In genomic region chr20:41664584-41664983, GRCh38 we compare ENCODE assay signal across 10 cellular contexts. TPM values are rescaled to one million over a fixed set of nuclear protein-coding genes. Genes with fewer than 3 reads are reported as not detected.
DNase-seq lines count a peak whose midpoint lies in the region; ATAC-seq and TF ChIP-seq lines count a peak whose summit lies in the region.
"Had no signal": no experiment of that assay in that cellular context is flagged by ENCODE, and none has a peak within 500 bp of the region (broad histone marks: within the 10 kb centered on the region; RNA-seq: fewer than 3 reads in every experiment).

No MANE protein-coding gene starts in this region.

- no peak overlapping the region for H3K27ac Mint-ChIP-seq in activated T-cell treated with anti-CD3 and anti-CD28 coated beads, Interleukin-2, amount 50 U/mL, for 72 hours
- no peak overlapping the region for H3K27ac Mint-ChIP-seq in activated T-cell treated with anti-CD3 and anti-CD28 coated beads, Interleukin-2, amount 50 U/mL, for 24 hours
- peak overlapping the region; percentile 55 for H3K27ac Mint-ChIP-seq in WTC11
- no peak overlapping the region for H3K27ac Mint-ChIP-seq in mesothelial cell of epicardium
- H3K27ac Mint-ChIP-seq: activated CD4-positive, alpha-beta memory T cell treated with anti-CD3 and anti-CD28 coated beads for 36 hours had no signal

- no peaks in the 10 kb centered on the region for H3K4me1 Mint-ChIP-seq in activated T-cell treated with anti-CD3 and anti-CD28 coated beads, Interleukin-2, amount 50 U/mL, for 72 hours (ENCODE audit: low read depth)
- no peaks in the 10 kb centered on the region for H3K4me1 Mint-ChIP-seq in activated T-cell treated with anti-CD3 and anti-CD28 coated beads, Interleukin-2, amount 50 U/mL, for 24 hours (ENCODE audit: low read depth)
- H3K4me1 Mint-ChIP-seq in WTC11, result peaks cover 4% of the 10 kb centered on the region
- H3K4me1 Mint-ChIP-seq in mesothelial cell of epicardium, result no peaks in the 10 kb centered on the region

- CTCF ChIA-PET in WTC11 (lab: Charles Lee), result interaction anchor here (0.9 kb wide), 1 partner anchor 92 kb away, joined by 3 read pairs; no protein-coding TSS in a partner anchor

- no peaks in the 10 kb centered on the region for H3K9me3 Mint-ChIP-seq in activated T-cell treated with anti-CD3 and anti-CD28 coated beads, Interleukin-2, amount 50 U/mL, for 72 hours
- H3K9me3 Mint-ChIP-seq in activated T-cell treated with anti-CD3 and anti-CD28 coated beads, Interleukin-2, amount 50 U/mL, for 24 hours, result no peaks in the 10 kb centered on the region
- peaks cover 18% of the 10 kb centered on the region for H3K9me3 Mint-ChIP-seq in WTC11
- H3K9me3 Mint-ChIP-seq in mesothelial cell of epicardium, result no peaks in the 10 kb centered on the region
- H3K9me3 Mint-ChIP-seq: activated CD4-positive, alpha-beta memory T cell treated with anti-CD3 and anti-CD28 coated beads for 36 hours had no signal

- peaks cover 0 to 3% of the 10 kb centered on the region in 2 donors for H3K36me3 Mint-ChIP-seq in activated T-cell treated with anti-CD3 and anti-CD28 coated beads, Interleukin-2, amount 50 U/mL, for 72 hours (ENCODE audit: insufficient read depth in 2 of 2)
- no peaks in the 10 kb centered on the region for H3K36me3 Mint-ChIP-seq in activated T-cell treated with anti-CD3 and anti-CD28 coated beads, Interleukin-2, amount 50 U/mL, for 24 hours (ENCODE audit: low read depth)
- H3K36me3 Mint-ChIP-seq in WTC11 (no peaks in the 10 kb centered on the region), mesothelial cell of epicardium (no peaks in the 10 kb centered on the region)
- H3K36me3 Mint-ChIP-seq: activated CD4-positive, alpha-beta memory T cell treated with anti-CD3 and anti-CD28 coated beads for 36 hours had no signal

- POLR2A ChIA-PET in WTC11 (lab: Charles Lee), result no interaction called here

- ATAC-seq in activated T-cell treated with anti-CD3 and anti-CD28 coated beads, Interleukin-2, amount 50 U/mL, for 72 hours (replicated peaks in 1 of 2), result no peak
- ATAC-seq in WTC11, result peak; percentile 58; the same call in 1 of the 2 replicates
- no peak for ATAC-seq in HG02970 (IDR thresholded peaks at IDR 0.05; ENCODE audit: low FRiP score, unreplicated experiment)

- DNase-seq in activated T-cell treated with anti-CD3 and anti-CD28 coated beads, Interleukin-2, amount 50 U/mL, for 72 hours, result no peak
- DNase-seq in activated T-cell treated with anti-CD3 and anti-CD28 coated beads, Interleukin-2, amount 50 U/mL, for 24 hours, result no peak
- peak; percentile 22 for DNase-seq in M059J (ENCODE audit: low read depth)
- no peak for DNase-seq in WTC11 (ENCODE audit: low spot score)
- peak; percentile 22 for DNase-seq in superior temporal gyrus (ENCODE audit: extremely low spot score)
- DNase-seq in mesothelial cell of epicardium (ENCODE audit: low spot score in 2 of 2, unreplicated experiment in 2 of 2), result no peak
- DNase-seq in activated CD4-positive, alpha-beta T cell treated with anti-CD3 and anti-CD28 coated beads for 1 hour, result no peak
- DNase-seq: activated CD4-positive, alpha-beta memory T cell treated with anti-CD3 and anti-CD28 coated beads for 36 hours; cortex of kidney had no signal

- H3K4me3 Mint-ChIP-seq in activated T-cell treated with anti-CD3 and anti-CD28 coated beads, Interleukin-2, amount 50 U/mL, for 72 hours, result peak overlapping the region; percentile 22 to 46
- no peak overlapping the region for H3K4me3 Mint-ChIP-seq in activated T-cell treated with anti-CD3 and anti-CD28 coated beads, Interleukin-2, amount 50 U/mL, for 24 hours
- H3K4me3 Mint-ChIP-seq in WTC11, result peak overlapping the region; percentile 53
- no peak overlapping the region for H3K4me3 Mint-ChIP-seq in mesothelial cell of epicardium
- H3K4me3 Mint-ChIP-seq: activated CD4-positive, alpha-beta memory T cell treated with anti-CD3 and anti-CD28 coated beads for 36 hours had no signal

- TF ChIP-seq CTCF in WTC11 (IDR thresholded peaks at IDR 0.05) (no peak), mesothelial cell of epicardium (IDR thresholded peaks at IDR 0.05; ENCODE audit: unreplicated experiment) (no peak)

- H3K27me3 Mint-ChIP-seq in activated T-cell treated with anti-CD3 and anti-CD28 coated beads, Interleukin-2, amount 50 U/mL, for 72 hours (ENCODE audit: low read depth), result peaks cover 32% of the 10 kb centered on the region
- H3K27me3 Mint-ChIP-seq in activated T-cell treated with anti-CD3 and anti-CD28 coated beads, Interleukin-2, amount 50 U/mL, for 24 hours, result peaks cover 36% of the 10 kb centered on the region
- H3K27me3 Mint-ChIP-seq in WTC11 (ENCODE audit: low read depth) (peaks cover 19% of the 10 kb centered on the region), mesothelial cell of epicardium (ENCODE audit: low read depth) (peaks cover 30% of the 10 kb centered on the region)

TF ChIP-seq in WTC11, 78 proteins besides CTCF, POLR2A, EP300 and RAD21 (continues in another document):
- no peak for TF ChIP-seq GRHL2 (CRISPR knock-in tag; IDR thresholded peaks at IDR 0.05; ENCODE audit: insufficient replicate concordance, severe bottlenecking)
- TF ChIP-seq NFATC4 (CRISPR knock-in tag; IDR thresholded peaks at IDR 0.05), result no peak
- no peak for TF ChIP-seq ZNF121 (CRISPR knock-in tag; IDR thresholded peaks at IDR 0.05)
- TF ChIP-seq PRRX2 (CRISPR knock-in tag; IDR thresholded peaks at IDR 0.05), result no peak
- no peak for TF ChIP-seq ELF4 (CRISPR knock-in tag; IDR thresholded peaks at IDR 0.05; ENCODE audit: low read depth)
- TF ChIP-seq TCF7 (CRISPR knock-in tag; IDR thresholded peaks at IDR 0.05; ENCODE audit: low read depth), result no peak
- no peak for TF ChIP-seq ZNF138 (CRISPR knock-in tag; conservative IDR thresholded peaks at IDR 0.05)
- TF ChIP-seq, protein P1, sequence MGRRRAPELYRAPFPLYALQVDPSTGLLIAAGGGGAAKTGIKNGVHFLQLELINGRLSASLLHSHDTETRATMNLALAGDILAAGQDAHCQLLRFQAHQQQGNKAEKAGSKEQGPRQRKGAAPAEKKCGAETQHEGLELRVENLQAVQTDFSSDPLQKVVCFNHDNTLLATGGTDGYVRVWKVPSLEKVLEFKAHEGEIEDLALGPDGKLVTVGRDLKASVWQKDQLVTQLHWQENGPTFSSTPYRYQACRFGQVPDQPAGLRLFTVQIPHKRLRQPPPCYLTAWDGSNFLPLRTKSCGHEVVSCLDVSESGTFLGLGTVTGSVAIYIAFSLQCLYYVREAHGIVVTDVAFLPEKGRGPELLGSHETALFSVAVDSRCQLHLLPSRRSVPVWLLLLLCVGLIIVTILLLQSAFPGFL (CRISPR knock-in tag; IDR thresholded peaks at IDR 0.05; ENCODE audit: borderline replicate concordance), result no peak
- TF ChIP-seq ZNF671 (CRISPR knock-in tag; IDR thresholded peaks at IDR 0.05), result no peak
- TF ChIP-seq USF2 (CRISPR knock-in tag; IDR thresholded peaks at IDR 0.05), result peak; percentile 91
- peak; percentile 87 for TF ChIP-seq NFYB (CRISPR knock-in tag; conservative IDR thresholded peaks at IDR 0.05; ENCODE audit: low read depth)
- TF ChIP-seq, protein P2, sequence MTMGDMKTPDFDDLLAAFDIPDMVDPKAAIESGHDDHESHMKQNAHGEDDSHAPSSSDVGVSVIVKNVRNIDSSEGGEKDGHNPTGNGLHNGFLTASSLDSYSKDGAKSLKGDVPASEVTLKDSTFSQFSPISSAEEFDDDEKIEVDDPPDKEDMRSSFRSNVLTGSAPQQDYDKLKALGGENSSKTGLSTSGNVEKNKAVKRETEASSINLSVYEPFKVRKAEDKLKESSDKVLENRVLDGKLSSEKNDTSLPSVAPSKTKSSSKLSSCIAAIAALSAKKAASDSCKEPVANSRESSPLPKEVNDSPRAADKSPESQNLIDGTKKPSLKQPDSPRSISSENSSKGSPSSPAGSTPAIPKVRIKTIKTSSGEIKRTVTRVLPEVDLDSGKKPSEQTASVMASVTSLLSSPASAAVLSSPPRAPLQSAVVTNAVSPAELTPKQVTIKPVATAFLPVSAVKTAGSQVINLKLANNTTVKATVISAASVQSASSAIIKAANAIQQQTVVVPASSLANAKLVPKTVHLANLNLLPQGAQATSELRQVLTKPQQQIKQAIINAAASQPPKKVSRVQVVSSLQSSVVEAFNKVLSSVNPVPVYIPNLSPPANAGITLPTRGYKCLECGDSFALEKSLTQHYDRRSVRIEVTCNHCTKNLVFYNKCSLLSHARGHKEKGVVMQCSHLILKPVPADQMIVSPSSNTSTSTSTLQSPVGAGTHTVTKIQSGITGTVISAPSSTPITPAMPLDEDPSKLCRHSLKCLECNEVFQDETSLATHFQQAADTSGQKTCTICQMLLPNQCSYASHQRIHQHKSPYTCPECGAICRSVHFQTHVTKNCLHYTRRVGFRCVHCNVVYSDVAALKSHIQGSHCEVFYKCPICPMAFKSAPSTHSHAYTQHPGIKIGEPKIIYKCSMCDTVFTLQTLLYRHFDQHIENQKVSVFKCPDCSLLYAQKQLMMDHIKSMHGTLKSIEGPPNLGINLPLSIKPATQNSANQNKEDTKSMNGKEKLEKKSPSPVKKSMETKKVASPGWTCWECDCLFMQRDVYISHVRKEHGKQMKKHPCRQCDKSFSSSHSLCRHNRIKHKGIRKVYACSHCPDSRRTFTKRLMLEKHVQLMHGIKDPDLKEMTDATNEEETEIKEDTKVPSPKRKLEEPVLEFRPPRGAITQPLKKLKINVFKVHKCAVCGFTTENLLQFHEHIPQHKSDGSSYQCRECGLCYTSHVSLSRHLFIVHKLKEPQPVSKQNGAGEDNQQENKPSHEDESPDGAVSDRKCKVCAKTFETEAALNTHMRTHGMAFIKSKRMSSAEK (CRISPR knock-in tag; IDR thresholded peaks at IDR 0.05; ENCODE audit: borderline replicate concordance), result no peak
- TF ChIP-seq, protein P3, sequence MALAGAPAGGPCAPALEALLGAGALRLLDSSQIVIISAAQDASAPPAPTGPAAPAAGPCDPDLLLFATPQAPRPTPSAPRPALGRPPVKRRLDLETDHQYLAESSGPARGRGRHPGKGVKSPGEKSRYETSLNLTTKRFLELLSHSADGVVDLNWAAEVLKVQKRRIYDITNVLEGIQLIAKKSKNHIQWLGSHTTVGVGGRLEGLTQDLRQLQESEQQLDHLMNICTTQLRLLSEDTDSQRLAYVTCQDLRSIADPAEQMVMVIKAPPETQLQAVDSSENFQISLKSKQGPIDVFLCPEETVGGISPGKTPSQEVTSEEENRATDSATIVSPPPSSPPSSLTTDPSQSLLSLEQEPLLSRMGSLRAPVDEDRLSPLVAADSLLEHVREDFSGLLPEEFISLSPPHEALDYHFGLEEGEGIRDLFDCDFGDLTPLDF (CRISPR knock-in tag; IDR thresholded peaks at IDR 0.05), result no peak

RNA-seq across cellular contexts. Expression of gene CHD6, which starts 46.4 kb away (rescaled TPM):
- 10 to 100 TPM; 35.8 to 37.7 TPM for total RNA-seq in activated T-cell treated with anti-CD3 and anti-CD28 coated beads, Interleukin-2, amount 50 U/mL, for 72 hours
- 16.8 and 25.6 TPM in 2 replicates for total RNA-seq in M059J (2014; rRNA removed; shearing (Covaris generic))
- 52.1 to 61.9 TPM (median 52.8 TPM) in 3 replicates for total RNA-seq in WTC11 (2021)
- total RNA-seq in mesothelial cell of epicardium, result 101 to 107 TPM (median 105 TPM) in 3 replicates

Comparison
In these comparisons a context has a peak if more than half of its experiments do, and no peak if none do; other contexts are left out.
1. H3K4me3 Mint-ChIP-seq: peak in activated T-cell treated with anti-CD3 and anti-CD28 coated beads, Interleukin-2, amount 50 U/mL, for 72 hours (2 of 2) and WTC11 (single experiment); none in activated T-cell treated with anti-CD3 and anti-CD28 coated beads, Interleukin-2, amount 50 U/mL, for 24 hours (single experiment) and mesothelial cell of epicardium (single experiment).
2. DNase-seq: peak in M059J (single experiment) and superior temporal gyrus (single experiment); none in activated T-cell treated with anti-CD3 and anti-CD28 coated beads, Interleukin-2, amount 50 U/mL, for 72 hours (0 of 2), activated T-cell treated with anti-CD3 and anti-CD28 coated beads, Interleukin-2, amount 50 U/mL, for 24 hours (single experiment), WTC11 (single experiment), mesothelial cell of epicardium (0 of 2) and activated CD4-positive, alpha-beta T cell treated with anti-CD3 and anti-CD28 coated beads for 1 hour (single experiment).